Comparison of ENCODE assay signal across 7 cellular contexts in genomic region chr22:49930596-49931412, GRCh38. TPM values are rescaled to one million over a fixed set of nuclear protein-coding genes. Genes with fewer than 3 reads are reported as not detected.
DNase-seq lines count a peak whose midpoint lies in the region; ATAC-seq and TF ChIP-seq lines count a peak whose summit lies in the region.

No MANE protein-coding gene starts in this region.

- ATAC-seq in HG03097 (IDR thresholded peaks at IDR 0.05; ENCODE audit: low FRiP score, unreplicated experiment) = peak; percentile 30
- ATAC-seq in activated naive CD4-positive, alpha-beta T cell treated with anti-CD3 and anti-CD28 coated beads, Interleukin-2, amount 50 U/mL, for 72 hours = peak; percentile 6 to 40
- ATAC-seq in Right ventricle myocardium superior (ENCODE audit: poor library complexity) = peak; percentile 52
- no peak for ATAC-seq in HG03439 (IDR thresholded peaks at IDR 0.05; ENCODE audit: unreplicated experiment)

- peak overlapping the region; percentile 4; the same call in 1 of the 2 replicates for H3K4me2 ChIP-seq in OCI-LY1 (ENCODE audit: low read length)

- no peaks in the 10 kb centered on the region for H3K9me3 Mint-ChIP-seq in activated naive CD4-positive, alpha-beta T cell treated with anti-CD3 and anti-CD28 coated beads, Interleukin-2, amount 50 U/mL, for 72 hours

- peaks cover 4% of the 10 kb centered on the region; the same call in 1 of the 2 replicates for H3K36me3 ChIP-seq in OCI-LY1 (ENCODE audit: insufficient read depth, low read length)

- DNase-seq in ELF-1 (ENCODE audit: low read depth, low spot score) (peak; percentile 72), Right ventricle myocardium superior (peak; percentile 76), retinal pigment epithelial cell (ENCODE audit: low read depth) (no peak)
- DNase-seq in activated naive CD4-positive, alpha-beta T cell treated with anti-CD3 and anti-CD28 coated beads, Interleukin-2, amount 50 U/mL, for 72 hours (ENCODE audit: low spot score in 2 of 2) = peak in 1 of 2 donors; percentile 71

- peaks cover 6% of the 10 kb centered on the region; the same call in 1 of the 2 replicates for H3F3A ChIP-seq in OCI-LY1 (ENCODE audit: insufficient read depth, low read length)

- TF ChIP-seq CTCF in OCI-LY1 (IDR thresholded peaks at IDR 0.05; ENCODE audit: low read length) (peak; percentile 72), retinal pigment epithelial cell (conservative IDR thresholded peaks at IDR 0.05; ENCODE audit: low read depth, low read length) (peak; percentile 75)

- peaks cover 31% of the 10 kb centered on the region for H3K4me1 ChIP-seq in OCI-LY1 (ENCODE audit: insufficient read depth, low read length, severe bottlenecking)

- peak overlapping the region in 1 of 2 donors; percentile 3 for H3K27ac Mint-ChIP-seq in activated naive CD4-positive, alpha-beta T cell treated with anti-CD3 and anti-CD28 coated beads, Interleukin-2, amount 50 U/mL, for 72 hours

- no peaks in the 10 kb centered on the region for H3K79me2 ChIP-seq in OCI-LY1 (ENCODE audit: insufficient read depth, low read length)

- H2AFZ ChIP-seq in OCI-LY1 (ENCODE audit: low read length) = no peak overlapping the region

- H3K9me3 ChIP-seq in OCI-LY1 (ENCODE audit: low read length) = no peaks in the 10 kb centered on the region

- H3K36me3 Mint-ChIP-seq in activated naive CD4-positive, alpha-beta T cell treated with anti-CD3 and anti-CD28 coated beads, Interleukin-2, amount 50 U/mL, for 72 hours = peaks cover 0 to 5% of the 10 kb centered on the region in 2 donors

- H4K20me1 ChIP-seq in OCI-LY1 (ENCODE audit: insufficient read depth, low read length) = no peaks in the 10 kb centered on the region

- H3K27me3 ChIP-seq in OCI-LY1 (ENCODE audit: insufficient read depth, low read length) = no peaks in the 10 kb centered on the region

- H3K9ac ChIP-seq in OCI-LY1 (ENCODE audit: low read length) = no peak overlapping the region

- intact Hi-C loops in Right ventricle myocardium superior (cut with DNase I) = loop anchor here (2.0 to 5.0 kb wide), 2 partner anchors 41 to 100 kb away; no protein-coding TSS in a partner anchor

- no peaks in the 10 kb centered on the region for H3K9me2 ChIP-seq in OCI-LY1 (ENCODE audit: low read depth, low read length)

- H3K4me3 ChIP-seq in OCI-LY1 (ENCODE audit: low read depth, low read length, poor library complexity, severe bottlenecking) (no peak overlapping the region), retinal pigment epithelial cell (ENCODE audit: low read length) (no peak overlapping the region)

- peak overlapping the region; percentile 15 for H3K27ac ChIP-seq in OCI-LY1 (ENCODE audit: low read depth, low read length, poor library complexity, severe bottlenecking)

RNA-seq across cellular contexts. Expression of gene CRELD2, which starts 12.4 kb away (rescaled TPM):
- total RNA-seq in activated naive CD4-positive, alpha-beta T cell treated with anti-CD3 and anti-CD28 coated beads, Interleukin-2, amount 50 U/mL, for 72 hours = 10 to 100 TPM; 19.1 to 31.0 TPM
- total RNA-seq in Right ventricle myocardium superior = 22.1 TPM

RNA-seq across cellular contexts. Expression of gene ALG12, which starts 12.6 kb away (rescaled TPM):
- total RNA-seq in activated naive CD4-positive, alpha-beta T cell treated with anti-CD3 and anti-CD28 coated beads, Interleukin-2, amount 50 U/mL, for 72 hours = 10 to 100 TPM; 14.8 to 15.3 TPM
- total RNA-seq in Right ventricle myocardium superior = 13.8 TPM

RNA-seq across cellular contexts. Expression of gene PIM3, which starts 29.8 kb away (rescaled TPM):
- 100 to 1,000 TPM in 1 of 2 donors, 10 to 100 TPM in 1; 77.2 to 522 TPM for total RNA-seq in activated naive CD4-positive, alpha-beta T cell treated with anti-CD3 and anti-CD28 coated beads, Interleukin-2, amount 50 U/mL, for 72 hours
- total RNA-seq in Right ventricle myocardium superior = 61.5 TPM
